ENCODE assay signal across 1 cellular context in genomic region chr7:33108931-33109757, GRCh38.
TF ChIP-seq lines count a peak whose summit lies in the region.

A gene with protein sequence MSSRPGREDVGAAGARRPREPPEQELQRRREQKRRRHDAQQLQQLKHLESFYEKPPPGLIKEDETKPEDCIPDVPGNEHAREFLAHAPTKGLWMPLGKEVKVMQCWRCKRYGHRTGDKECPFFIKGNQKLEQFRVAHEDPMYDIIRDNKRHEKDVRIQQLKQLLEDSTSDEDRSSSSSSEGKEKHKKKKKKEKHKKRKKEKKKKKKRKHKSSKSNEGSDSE (minus strand): TSS chr7:33109404. CDS start chr7:33109372, 32 bp downstream.

TF ChIP-seq in HepG2, 621 proteins besides CTCF, POLR2A, EP300 and RAD21 (continued from another document and continues in another):
- TF ChIP-seq ZNF318 (CRISPR knock-in tag; IDR thresholded peaks at IDR 0.05) = no peak
- TF ChIP-seq SNAPC2 (CRISPR knock-in tag; IDR thresholded peaks at IDR 0.05) = no peak
- TF ChIP-seq, protein P1, sequence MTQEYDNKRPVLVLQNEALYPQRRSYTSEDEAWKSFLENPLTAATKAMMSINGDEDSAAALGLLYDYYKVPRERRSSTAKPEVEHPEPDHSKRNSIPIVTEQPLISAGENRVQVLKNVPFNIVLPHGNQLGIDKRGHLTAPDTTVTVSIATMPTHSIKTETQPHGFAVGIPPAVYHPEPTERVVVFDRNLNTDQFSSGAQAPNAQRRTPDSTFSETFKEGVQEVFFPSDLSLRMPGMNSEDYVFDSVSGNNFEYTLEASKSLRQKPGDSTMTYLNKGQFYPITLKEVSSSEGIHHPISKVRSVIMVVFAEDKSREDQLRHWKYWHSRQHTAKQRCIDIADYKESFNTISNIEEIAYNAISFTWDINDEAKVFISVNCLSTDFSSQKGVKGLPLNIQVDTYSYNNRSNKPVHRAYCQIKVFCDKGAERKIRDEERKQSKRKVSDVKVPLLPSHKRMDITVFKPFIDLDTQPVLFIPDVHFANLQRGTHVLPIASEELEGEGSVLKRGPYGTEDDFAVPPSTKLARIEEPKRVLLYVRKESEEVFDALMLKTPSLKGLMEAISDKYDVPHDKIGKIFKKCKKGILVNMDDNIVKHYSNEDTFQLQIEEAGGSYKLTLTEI (CRISPR knock-in tag; conservative IDR thresholded peaks at IDR 0.05) = no peak
- TF ChIP-seq NCOA2 (CRISPR knock-in tag; IDR thresholded peaks at IDR 0.05) = no peak
- no peak for TF ChIP-seq FOXO1 (CRISPR knock-in tag; IDR thresholded peaks at IDR 0.05)
- TF ChIP-seq ZKSCAN1 (IDR thresholded peaks at IDR 0.05; ENCODE audit: low read length) = no peak
- TF ChIP-seq, protein P2, sequence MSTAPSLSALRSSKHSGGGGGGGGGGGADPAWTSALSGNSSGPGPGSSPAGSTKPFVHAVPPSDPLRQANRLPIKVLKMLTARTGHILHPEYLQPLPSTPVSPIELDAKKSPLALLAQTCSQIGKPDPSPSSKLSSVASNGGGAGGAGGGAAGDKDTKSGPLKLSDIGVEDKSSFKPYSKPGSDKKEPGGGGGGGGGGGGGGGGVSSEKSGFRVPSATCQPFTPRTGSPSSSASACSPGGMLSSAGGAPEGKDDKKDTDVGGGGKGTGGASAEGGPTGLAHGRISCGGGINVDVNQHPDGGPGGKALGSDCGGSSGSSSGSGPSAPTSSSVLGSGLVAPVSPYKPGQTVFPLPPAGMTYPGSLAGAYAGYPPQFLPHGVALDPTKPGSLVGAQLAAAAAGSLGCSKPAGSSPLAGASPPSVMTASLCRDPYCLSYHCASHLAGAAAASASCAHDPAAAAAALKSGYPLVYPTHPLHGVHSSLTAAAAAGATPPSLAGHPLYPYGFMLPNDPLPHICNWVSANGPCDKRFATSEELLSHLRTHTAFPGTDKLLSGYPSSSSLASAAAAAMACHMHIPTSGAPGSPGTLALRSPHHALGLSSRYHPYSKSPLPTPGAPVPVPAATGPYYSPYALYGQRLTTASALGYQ (CRISPR knock-in tag; IDR thresholded peaks at IDR 0.05) = no peak
- no peak for TF ChIP-seq ZNF816 (CRISPR knock-in tag; IDR thresholded peaks at IDR 0.05; ENCODE audit: borderline replicate concordance)
- no peak for TF ChIP-seq MBD4 (IDR thresholded peaks at IDR 0.05; ENCODE audit: borderline replicate concordance, low read length)
- TF ChIP-seq DBP (CRISPR knock-in tag; IDR thresholded peaks at IDR 0.05; ENCODE audit: not compliant biosample characterization) = no peak
- TF ChIP-seq, protein P3, sequence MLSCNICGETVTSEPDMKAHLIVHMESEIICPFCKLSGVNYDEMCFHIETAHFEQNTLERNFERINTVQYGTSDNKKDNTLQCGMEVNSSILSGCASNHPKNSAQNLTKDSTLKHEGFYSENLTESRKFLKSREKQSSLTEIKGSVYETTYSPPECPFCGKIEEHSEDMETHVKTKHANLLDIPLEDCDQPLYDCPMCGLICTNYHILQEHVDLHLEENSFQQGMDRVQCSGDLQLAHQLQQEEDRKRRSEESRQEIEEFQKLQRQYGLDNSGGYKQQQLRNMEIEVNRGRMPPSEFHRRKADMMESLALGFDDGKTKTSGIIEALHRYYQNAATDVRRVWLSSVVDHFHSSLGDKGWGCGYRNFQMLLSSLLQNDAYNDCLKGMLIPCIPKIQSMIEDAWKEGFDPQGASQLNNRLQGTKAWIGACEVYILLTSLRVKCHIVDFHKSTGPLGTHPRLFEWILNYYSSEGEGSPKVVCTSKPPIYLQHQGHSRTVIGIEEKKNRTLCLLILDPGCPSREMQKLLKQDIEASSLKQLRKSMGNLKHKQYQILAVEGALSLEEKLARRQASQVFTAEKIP (CRISPR knock-in tag; IDR thresholded peaks at IDR 0.05; ENCODE audit: borderline replicate concordance) = no peak
- no peak for TF ChIP-seq ONECUT2 (CRISPR knock-in tag; IDR thresholded peaks at IDR 0.05)
- TF ChIP-seq, protein P4, sequence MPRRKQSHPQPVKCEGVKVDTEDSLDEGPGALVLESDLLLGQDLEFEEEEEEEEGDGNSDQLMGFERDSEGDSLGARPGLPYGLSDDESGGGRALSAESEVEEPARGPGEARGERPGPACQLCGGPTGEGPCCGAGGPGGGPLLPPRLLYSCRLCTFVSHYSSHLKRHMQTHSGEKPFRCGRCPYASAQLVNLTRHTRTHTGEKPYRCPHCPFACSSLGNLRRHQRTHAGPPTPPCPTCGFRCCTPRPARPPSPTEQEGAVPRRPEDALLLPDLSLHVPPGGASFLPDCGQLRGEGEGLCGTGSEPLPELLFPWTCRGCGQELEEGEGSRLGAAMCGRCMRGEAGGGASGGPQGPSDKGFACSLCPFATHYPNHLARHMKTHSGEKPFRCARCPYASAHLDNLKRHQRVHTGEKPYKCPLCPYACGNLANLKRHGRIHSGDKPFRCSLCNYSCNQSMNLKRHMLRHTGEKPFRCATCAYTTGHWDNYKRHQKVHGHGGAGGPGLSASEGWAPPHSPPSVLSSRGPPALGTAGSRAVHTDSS (CRISPR knock-in tag; conservative IDR thresholded peaks at IDR 0.05) = no peak
- TF ChIP-seq IRF1 (CRISPR knock-in tag; IDR thresholded peaks at IDR 0.05; ENCODE audit: low read depth) = no peak
- TF ChIP-seq ELF4 (CRISPR knock-in tag; IDR thresholded peaks at IDR 0.05; ENCODE audit: borderline replicate concordance) = no peak
- TF ChIP-seq ARID5B (CRISPR knock-in tag; IDR thresholded peaks at IDR 0.05) = peak; percentile 34; the same call in 1 of the 2 replicates
- no peak for TF ChIP-seq SIX4 (CRISPR knock-in tag; IDR thresholded peaks at IDR 0.05)
- no peak for TF ChIP-seq PRDM4 (CRISPR knock-in tag; IDR thresholded peaks at IDR 0.05; ENCODE audit: borderline replicate concordance)
- TF ChIP-seq ATF7-NPFF (CRISPR knock-in tag; IDR thresholded peaks at IDR 0.05; ENCODE audit: low read depth) = peak; percentile 77; the same call in 1 of the 2 replicates
- TF ChIP-seq NFKB2 (CRISPR knock-in tag; IDR thresholded peaks at IDR 0.05; ENCODE audit: borderline replicate concordance) = no peak
- TF ChIP-seq AKAP8 (CRISPR knock-in tag; IDR thresholded peaks at IDR 0.05) = no peak
- no peak for TF ChIP-seq ZNF713 (CRISPR knock-in tag; IDR thresholded peaks at IDR 0.05)
- no peak for TF ChIP-seq NFKBIZ (CRISPR knock-in tag; IDR thresholded peaks at IDR 0.05)
- TF ChIP-seq MYC (CRISPR knock-in tag; IDR thresholded peaks at IDR 0.05; ENCODE audit: borderline replicate concordance) = peak; percentile 39; the same call in 1 of the 2 replicates
- TF ChIP-seq GABPB1 (CRISPR knock-in tag; IDR thresholded peaks at IDR 0.05) = peak; percentile 90
- no peak for TF ChIP-seq TOE1 (CRISPR knock-in tag; IDR thresholded peaks at IDR 0.05)
- TF ChIP-seq CBX2 (IDR thresholded peaks at IDR 0.05; ENCODE audit: low read depth, low read length) = no peak
- no peak for TF ChIP-seq CBX2 (CRISPR knock-in tag; IDR thresholded peaks at IDR 0.05; ENCODE audit: low read depth)
- TF ChIP-seq ZSCAN22 (CRISPR knock-in tag; IDR thresholded peaks at IDR 0.05) = no peak
